19 cellular contexts compared by ENCODE assay signal in genomic region chr3:14741510-14741909, GRCh38.
"Had no signal": no experiment of that assay in that cellular context is flagged by ENCODE, and none has a peak within 500 bp of the region (broad histone marks: within the 10 kb centered on the region; RNA-seq: fewer than 3 reads in every experiment).

No MANE protein-coding gene starts in this region.

- H3K27ac ChIP-seq: colonic mucosa, foreskin keratinocyte, neutrophil, psoas muscle, stomach, thoracic aorta, transverse colon had no signal

- DNase-seq: colonic mucosa; effector CD4-positive, alpha-beta T cell; endodermal cell; erythroblast; foreskin keratinocyte; immature natural killer cell; mammary epithelial cell; mucosa of descending colon; naive thymus-derived CD8-positive, alpha-beta T cell; psoas muscle; retina; small intestine; stimulated activated CD4-positive, alpha-beta T cell treated with anti-CD3 and anti-CD28 coated beads, Interleukin-12 subunit alpha, Interleukin-12 subunit beta, amount 100 ng/mL, for 4 hours; stimulated activated naive CD4-positive, alpha-beta T cell; stomach; substantia nigra; transverse colon had no signal

- H3K27me3 ChIP-seq: colonic mucosa, neutrophil, stomach, transverse colon had no signal

- H3K36me3 ChIP-seq: colonic mucosa, neutrophil, stomach, thoracic aorta, transverse colon had no signal

- H3K9me3 ChIP-seq: colonic mucosa, mucosa of descending colon, neutrophil, psoas muscle, thoracic aorta had no signal

- H3K4me3 ChIP-seq: colonic mucosa, mucosa of descending colon, psoas muscle, stomach, thoracic aorta, transverse colon had no signal

- H3K4me1 ChIP-seq: colonic mucosa, foreskin keratinocyte, psoas muscle, stomach, transverse colon had no signal

- ATAC-seq: foreskin keratinocyte; mucosa of descending colon; naive thymus-derived CD8-positive, alpha-beta T cell; psoas muscle had no signal
